1 cellular context compared by ENCODE assay signal in the genomic region with DNA sequence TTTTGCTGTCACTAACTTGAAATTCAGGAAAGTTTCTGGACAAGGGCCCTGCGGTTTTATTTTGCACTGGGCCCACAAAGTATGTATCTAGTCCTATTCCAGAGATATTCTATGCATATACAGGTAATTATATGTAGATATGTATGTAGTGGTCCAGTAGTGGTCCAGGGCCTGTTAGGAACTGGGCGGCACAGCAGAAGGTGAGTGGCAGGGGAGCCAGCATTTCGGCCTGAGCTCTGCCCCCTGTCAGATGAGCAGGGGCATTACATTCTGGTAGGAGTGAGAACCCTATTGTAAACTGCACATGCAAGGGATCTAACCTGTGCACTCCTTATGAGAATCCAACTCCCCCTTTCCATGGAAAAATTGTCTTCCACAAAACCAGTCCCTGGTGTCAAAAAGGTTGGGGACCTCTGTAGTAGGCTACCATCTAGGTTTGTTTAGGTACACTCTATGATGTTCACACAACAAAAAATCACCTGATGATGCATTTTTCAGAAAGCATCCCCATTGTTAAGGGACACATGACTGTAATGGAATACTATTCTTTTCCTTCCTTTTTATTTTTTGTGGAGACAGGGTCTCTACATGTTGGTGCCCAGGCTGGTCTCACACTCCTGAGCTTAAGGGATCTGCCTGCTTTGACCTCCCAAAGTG.
TF ChIP-seq lines count a peak whose summit lies in the region.

No MANE protein-coding gene starts in this region.

TF ChIP-seq in K562, 482 proteins besides CTCF, POLR2A, EP300 and RAD21 (continued from another document):
- TF ChIP-seq MBD1 (CRISPR knock-in tag; IDR thresholded peaks at IDR 0.05) (no peak), ZNF143 (CRISPR knock-in tag; IDR thresholded peaks at IDR 0.05) (no peak), BDP1 (IDR thresholded peaks at IDR 0.05; ENCODE audit: insufficient read depth, insufficient read length) (no peak), BHLHE40 (IDR thresholded peaks at IDR 0.05; ENCODE audit: low read length) (0 out of 2 replicates have a peak, but pooled peaks have one; percentile 9), C11orf30 (IDR thresholded peaks at IDR 0.05; ENCODE audit: low read depth) (peak; percentile 57), GABPB2 (CRISPR knock-in tag; conservative IDR thresholded peaks at IDR 0.05) (no peak), NR3C1 (CRISPR knock-in tag; IDR thresholded peaks at IDR 0.05) (no peak), PPARD (CRISPR knock-in tag; IDR thresholded peaks at IDR 0.05) (no peak), ZNF24 (IDR thresholded peaks at IDR 0.05) (no peak), MYC (IDR thresholded peaks at IDR 0.05; ENCODE audit: low read depth, low read length) (no peak), MYC (CRISPR knock-in tag; IDR thresholded peaks at IDR 0.05; ENCODE audit: borderline replicate concordance, low read depth) (no peak), BRD4 (IDR thresholded peaks at IDR 0.05) (no peak), ZNF592 (IDR thresholded peaks at IDR 0.05) (0 out of 2 replicates have a peak, but pooled peaks have one; percentile 22), SMC3 (conservative IDR thresholded peaks at IDR 0.05; ENCODE audit: insufficient read depth, low read depth, low read length) (0 out of 2 replicates have a peak, but pooled peaks have one; percentile 20), MEIS2 (IDR thresholded peaks at IDR 0.05; ENCODE audit: partially characterized antibody) (peak; percentile 34), RCOR1 (IDR thresholded peaks at IDR 0.05; ENCODE audit: borderline replicate concordance in 1 of 2, low read depth in 2 of 2, low read length in 2 of 2) (0 out of 4 replicates have a peak, but pooled peaks of 1 of the 2 experiments have one; percentile 21), TCFL5 (CRISPR knock-in tag; conservative IDR thresholded peaks at IDR 0.05) (no peak), ZNF282 (CRISPR knock-in tag; IDR thresholded peaks at IDR 0.05) (no peak), PBX2 (CRISPR knock-in tag; IDR thresholded peaks at IDR 0.05; ENCODE audit: low read depth) (peak; percentile 64), PBX2 (tag; conservative IDR thresholded peaks at IDR 0.05; ENCODE audit: low read depth) (peak; percentile 82), PKNOX1 (IDR thresholded peaks at IDR 0.05) (peak; percentile 95), NRF1 (conservative IDR thresholded peaks at IDR 0.05 in 1 of 2, IDR thresholded peaks at IDR 0.05 in 1 of 2) (peak; percentile 33 to 40; a peak in 2 of 4 replicates), SIRT6 (IDR thresholded peaks at IDR 0.05; ENCODE audit: low read depth, low read length) (no peak), HINFP (tag; conservative IDR thresholded peaks at IDR 0.05; ENCODE audit: low read depth) (0 out of 2 replicates have a peak, but pooled peaks have one; percentile 21)
